In genomic region chr11:47148903-47149535, GRCh38 we compare ENCODE assay signal across 12 cellular contexts. TPM values are rescaled to one million over a fixed set of nuclear protein-coding genes. Genes with fewer than 3 reads are reported as not detected.
DNase-seq lines count a peak whose midpoint lies in the region; ATAC-seq and TF ChIP-seq lines count a peak whose summit lies in the region.
"Had no signal": no experiment of that assay in that cellular context is flagged by ENCODE, and none has a peak within 500 bp of the region (broad histone marks: within the 10 kb centered on the region; RNA-seq: fewer than 3 reads in every experiment).

No MANE protein-coding gene starts in this region.

- H3K4me3 ChIP-seq in GM23248, result no peak overlapping the region
- no peak overlapping the region for H3K4me3 ChIP-seq in left ventricle myocardium inferior
- no peak overlapping the region for H3K4me3 ChIP-seq in stomach

- no peak overlapping the region for H2AFZ ChIP-seq in GM23248

- TF ChIP-seq CTCF in left ventricle myocardium inferior (IDR thresholded peaks at IDR 0.05; ENCODE audit: borderline replicate concordance) (no peak), stomach (IDR thresholded peaks at IDR 0.05) (no peak)

- H3K27ac ChIP-seq in GM23248, result no peak overlapping the region
- H3K27ac ChIP-seq in left ventricle myocardium inferior (replicated peaks), result peak overlapping the region; percentile 23
- H3K27ac ChIP-seq in stomach, result peak overlapping the region in 2 of 5 donors; percentile 21 to 38

- in situ Hi-C loops in GM23248 (cut with MboI), result no loop called here

- H3K9me3 ChIP-seq in GM23248 (ENCODE audit: low read depth) (no peaks in the 10 kb centered on the region), left ventricle myocardium inferior (replicated peaks) (no peaks in the 10 kb centered on the region), stomach (no peaks in the 10 kb centered on the region)

- H3K4me1 ChIP-seq in GM23248 (ENCODE audit: insufficient read depth) (peaks cover 9% of the 10 kb centered on the region), left ventricle myocardium inferior (peaks cover 28% of the 10 kb centered on the region), stomach (peaks cover 25 to 34% (median 28%) of the 10 kb centered on the region in 4 donors)

- H3K9me2 ChIP-seq in GM23248 (ENCODE audit: insufficient read depth), result no peaks in the 10 kb centered on the region

- H3K36me3 ChIP-seq in GM23248 (ENCODE audit: low read depth) (no peaks in the 10 kb centered on the region), left ventricle myocardium inferior (no peaks in the 10 kb centered on the region), stomach (no peaks in the 10 kb centered on the region)

- no peaks in the 10 kb centered on the region for H3K27me3 ChIP-seq in GM23248 (replicated peaks; ENCODE audit: insufficient read depth)
- H3K27me3 ChIP-seq in left ventricle myocardium inferior (ENCODE audit: low read depth), result no peaks in the 10 kb centered on the region
- H3K27me3 ChIP-seq in stomach, result no peaks in the 10 kb centered on the region

- no peak for ATAC-seq in HG02870 (IDR thresholded peaks at IDR 0.05; ENCODE audit: unreplicated experiment)
- no peak for ATAC-seq in HG02970 (IDR thresholded peaks at IDR 0.05; ENCODE audit: low FRiP score, unreplicated experiment)
- ATAC-seq: naive thymus-derived CD8-positive, alpha-beta T cell had no signal

- WGBS in GM23248 (ENCODE audit: low coverage in 1 of 2, low lambda C conversion rate in 2 of 2, missing lambda C conversion rate in 2 of 2), 2 experiments, result 24 to 30% methylated on average over 10 of the region's 10 CpGs
- WGBS in stomach, 5 donors, result 10 to 37% (median 27%) methylated on average over 10 of the region's 10 CpGs

- H3K9ac ChIP-seq in GM23248, result no peak overlapping the region

- H4K20me1 ChIP-seq in GM23248 (ENCODE audit: insufficient read depth), result no peaks in the 10 kb centered on the region

- TF ChIP-seq EP300 in stomach (IDR thresholded peaks at IDR 0.05), result no peak

- no peak overlapping the region for H3K4me2 ChIP-seq in GM23248 (ENCODE audit: unreplicated experiment)

- DNase-seq in GM23248 (peak; percentile 54), NCI-H524 (lab: John Stamatoyannopoulos, UW) (peak; percentile 29 to 75), left ventricle myocardium inferior (peak; percentile 26), stomach (peak; percentile 68), NOMO-1 treated with DMSO at 0.1 percent for 48 hours (lab: John Stamatoyannopoulos, UW; ENCODE audit: unreplicated experiment) (no peak)
- DNase-seq: activated CD4-positive, alpha-beta T cell treated with anti-CD3 and anti-CD28 coated beads, Interleukin-2, amount 10 ng/mL, durations not matched to agents 7 days and 5 days; activated gamma-delta T cell; naive thymus-derived CD8-positive, alpha-beta T cell; NK-92 treated with Interleukin-12 subunit alpha and Interleukin-12 subunit beta, amount 100 ng/mL, for 24 hours; SW 1271 had no signal

- H3K79me2 ChIP-seq in GM23248 (ENCODE audit: insufficient read depth), result no peaks in the 10 kb centered on the region

- H3F3A ChIP-seq in GM23248 (ENCODE audit: insufficient read depth), result peaks cover 11% of the 10 kb centered on the region

- TF ChIP-seq POLR2A in stomach (IDR thresholded peaks at IDR 0.05), result no peak

- intact Hi-C loops in left ventricle myocardium inferior (cut with micrococcal nuclease) (no loop called here), stomach (cut with DNase I; ENCODE audit: low total_unique reads) (no loop called here)

RNA-seq across cellular contexts. Expression of gene ARFGAP2, which starts 27.7 kb away (rescaled TPM):
- total RNA-seq in GM23248 (2014; rRNA removed; shearing (Covaris generic)), result 105 and 131 TPM in 2 replicates
- polyA plus RNA-seq in GM23248 (2016; fragmentation: Nextera tagmentation; extraction: Ambion mirVana) (44.9 and 45.7 TPM in 2 replicates), stomach (10 to 100 TPM; 45.8 to 69.7 (median 54.7) TPM)
- total RNA-seq in left ventricle myocardium inferior (47.8 TPM), stomach (100 to 1,000 TPM in 3 of 5 donors, 10 to 100 TPM in 2; 85.8 to 398 (median 121) TPM)

RNA-seq across cellular contexts. Expression of gene PACSIN3, which starts 37.2 kb away (rescaled TPM):
- total RNA-seq in GM23248 (2014; rRNA removed; shearing (Covaris generic)), result 13.6 and 17.5 TPM in 2 replicates
- 9.7 and 12.6 TPM in 2 replicates for polyA plus RNA-seq in GM23248 (2016; fragmentation: Nextera tagmentation; extraction: Ambion mirVana)
- 198 TPM for total RNA-seq in left ventricle myocardium inferior
- 10 to 100 TPM in 3 of 5 donors, 1 to 10 TPM in 2; 6.4 to 38.4 (median 21.3) TPM for total RNA-seq in stomach
- polyA plus RNA-seq in stomach, result 10 to 100 TPM; 19.6 to 59.0 (median 30.8) TPM
